In the genomic region with DNA sequence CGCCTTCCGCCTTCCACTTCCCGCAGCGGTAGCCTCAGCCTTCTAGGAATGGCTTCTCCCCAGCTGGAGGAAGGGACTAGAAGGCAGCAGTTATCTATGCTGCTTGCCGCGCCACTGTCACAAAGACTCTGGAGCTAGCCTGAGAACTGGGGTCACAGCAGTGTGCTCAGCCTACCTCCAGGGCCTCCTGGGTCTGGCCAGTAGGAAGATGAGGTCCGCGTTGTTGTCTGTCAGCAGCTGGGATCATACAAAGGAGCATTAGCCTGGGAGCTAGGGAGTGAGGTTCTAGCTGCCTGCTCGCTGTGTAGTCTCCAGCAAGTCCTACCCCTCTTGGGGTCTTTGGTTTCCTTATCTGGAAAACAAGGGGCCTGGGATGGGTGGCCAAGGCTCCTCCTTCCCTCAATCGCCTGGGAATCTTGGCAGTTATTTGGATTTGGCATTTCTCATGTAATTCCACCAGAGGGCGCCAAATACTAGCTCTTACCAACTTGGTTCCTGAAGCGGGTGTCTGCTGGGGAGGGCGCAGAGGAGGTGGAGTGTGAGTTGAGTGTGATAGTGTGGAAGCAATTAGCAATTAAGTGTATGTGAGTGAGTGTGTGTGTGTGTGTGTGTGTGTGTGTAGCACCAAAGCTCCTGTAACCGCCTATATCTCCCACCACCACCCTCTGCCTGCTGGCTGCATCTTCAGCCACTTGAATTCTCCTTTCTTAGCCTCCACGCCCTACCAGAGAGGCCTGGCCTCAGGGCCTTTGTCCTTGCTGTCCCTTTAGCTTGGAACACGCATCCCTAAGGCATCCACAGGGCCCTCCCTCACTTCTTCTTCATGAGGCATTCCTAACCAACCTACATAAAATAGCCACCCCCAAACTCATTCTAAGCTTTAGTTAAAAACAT, we compare ENCODE assay signal across 8 cellular contexts.
DNase-seq lines count a peak whose midpoint lies in the region; ATAC-seq and TF ChIP-seq lines count a peak whose summit lies in the region.

No MANE protein-coding gene starts in this region.

- H3K4me3 ChIP-seq in NT2/D1 (ENCODE audit: insufficient read length, low read depth), result no peak overlapping the region
- no peak overlapping the region for H3K4me3 ChIP-seq in fibroblast of villous mesenchyme (ENCODE audit: low read depth, low read length)
- H3K4me3 ChIP-seq in neuronal stem cell (ENCODE audit: low read length in 2 of 2), result no peak overlapping the region
- H3K4me3 ChIP-seq in vagina, result no peak overlapping the region

- H3K4me3 Mint-ChIP-seq in activated T-helper 17 cell treated with anti-CD3 and anti-CD28 coated beads, Interleukin-2, amount 50 U/mL, for 72 hours, result no peak overlapping the region

- H3K36me3 ChIP-seq in NT2/D1 (ENCODE audit: insufficient read depth, insufficient read length, low read length) (no peaks in the 10 kb centered on the region), neuronal stem cell (replicated peaks in 1 of 2; ENCODE audit: control insufficient read depth in 2 of 2, insufficient read depth in 2 of 2, low read length in 2 of 2) (no peaks in the 10 kb centered on the region), vagina (no peaks in the 10 kb centered on the region)

- no peak overlapping the region for H3K14ac ChIP-seq in neuronal stem cell (ENCODE audit: low read length)

- no peaks in the 10 kb centered on the region for H3K79me1 ChIP-seq in neuronal stem cell (ENCODE audit: low read depth, low read length)

- WGBS in neuronal stem cell (ENCODE audit: extremely low coverage in 2 of 2, insufficient read length in 2 of 2, insufficient replicate concordance in 1 of 2), 2 donors, result no CpG with 5 or more reads among the region's 16 CpGs

- H3K4ac ChIP-seq in neuronal stem cell (ENCODE audit: low read length), result no peak overlapping the region

- H3K27me3 Mint-ChIP-seq in activated T-helper 17 cell treated with anti-CD3 and anti-CD28 coated beads, Interleukin-2, amount 50 U/mL, for 72 hours, result peaks cover 18% of the 10 kb centered on the region

- peaks cover 6% of the 10 kb centered on the region for H3K4me1 Mint-ChIP-seq in activated T-helper 17 cell treated with anti-CD3 and anti-CD28 coated beads, Interleukin-2, amount 50 U/mL, for 72 hours

- DNase-seq in activated CD4-positive, alpha-beta T cell treated with anti-CD3 and anti-CD28 coated beads for 24 hours (ENCODE audit: low read depth in 2 of 2), result peak; percentile 17 to 26
- no peak for DNase-seq in activated CD4-positive, alpha-beta T cell treated with anti-CD3 and anti-CD28 coated beads for 1 hour
- DNase-seq in HT1080 (ENCODE audit: low read depth), result peak; percentile 58
- peak; percentile 57 for DNase-seq in NT2/D1 (ENCODE audit: low read depth, low spot score)
- DNase-seq in fibroblast of villous mesenchyme (ENCODE audit: low read depth), result peak; percentile 67
- DNase-seq in neuronal stem cell (ENCODE audit: low spot score), result peak; percentile 78
- no peak for DNase-seq in vagina (ENCODE audit: extremely low spot score in 2 of 2)

- H3K36me3 Mint-ChIP-seq in activated T-helper 17 cell treated with anti-CD3 and anti-CD28 coated beads, Interleukin-2, amount 50 U/mL, for 72 hours (ENCODE audit: low read depth), result no peaks in the 10 kb centered on the region

- H4K91ac ChIP-seq in neuronal stem cell (ENCODE audit: low read depth, low read length, poor library complexity), result no peak overlapping the region

- no peaks in the 10 kb centered on the region for H3K9me3 Mint-ChIP-seq in activated T-helper 17 cell treated with anti-CD3 and anti-CD28 coated beads, Interleukin-2, amount 50 U/mL, for 72 hours

- H4K8ac ChIP-seq in neuronal stem cell (ENCODE audit: low read depth, low read length), result no peak overlapping the region

- H3K23ac ChIP-seq in neuronal stem cell (ENCODE audit: low read depth, low read length, poor library complexity), result no peak overlapping the region

- H3K27me3 ChIP-seq in NT2/D1 (ENCODE audit: insufficient read depth, insufficient read length), result no peaks in the 10 kb centered on the region
- H3K27me3 ChIP-seq in neuronal stem cell (ENCODE audit: control insufficient read depth in 3 of 3, insufficient read depth in 3 of 3, low read depth in 1 of 3, low read length in 3 of 3), result no peaks in the 10 kb centered on the region
- no peaks in the 10 kb centered on the region for H3K27me3 ChIP-seq in vagina

- H2BK12ac ChIP-seq in neuronal stem cell (ENCODE audit: low read length), result peak overlapping the region; percentile 25

- H2AFZ ChIP-seq in neuronal stem cell (ENCODE audit: low read length), result no peak overlapping the region

- no peak overlapping the region for H3K9ac ChIP-seq in NT2/D1 (ENCODE audit: insufficient read length, low read depth)
- no peak overlapping the region for H3K9ac ChIP-seq in neuronal stem cell (ENCODE audit: low read depth, low read length, poor library complexity)

- intact Hi-C loops in vagina (cut with DNase I), result loop anchor here (5.0 kb wide), 1 partner anchor 125 kb away; no protein-coding TSS in a partner anchor

- H3K4me1 ChIP-seq in NT2/D1 (ENCODE audit: insufficient read depth, insufficient read length), result peaks cover 4% of the 10 kb centered on the region
- peaks cover 0 to 9% of the 10 kb centered on the region in 2 donors for H3K4me1 ChIP-seq in neuronal stem cell (ENCODE audit: control insufficient read depth in 2 of 2, insufficient read depth in 1 of 2, low read depth in 1 of 2, low read length in 2 of 2)
- H3K4me1 ChIP-seq in vagina, result no peaks in the 10 kb centered on the region

- peak; percentile 48 for ATAC-seq in activated T-helper 17 cell treated with anti-CD3 and anti-CD28 coated beads, Interleukin-2, amount 50 U/mL, for 72 hours (replicated peaks)

- TF ChIP-seq CTCF in fibroblast of villous mesenchyme (IDR thresholded peaks at IDR 0.05; ENCODE audit: insufficient read depth, low read depth, low read length), result peak; percentile 77
- TF ChIP-seq CTCF in vagina (IDR thresholded peaks at IDR 0.05), result peak; percentile 73 to 83 (median 82)

- TF ChIP-seq POLR2A in vagina (IDR thresholded peaks at IDR 0.05), result no peak

- H3K27ac Mint-ChIP-seq in activated T-helper 17 cell treated with anti-CD3 and anti-CD28 coated beads, Interleukin-2, amount 50 U/mL, for 72 hours, result no peak overlapping the region

- H3K4me2 ChIP-seq in neuronal stem cell (ENCODE audit: insufficient read depth, low read length, poor library complexity, severe bottlenecking), result no peak overlapping the region

- H3K18ac ChIP-seq in neuronal stem cell (ENCODE audit: low read length), result peak overlapping the region; percentile 6

- H3K9me3 ChIP-seq in NT2/D1 (ENCODE audit: insufficient read depth, low read length), result peaks cover 16% of the 10 kb centered on the region; the same call in 1 of the 2 replicates
- peaks cover 0 to 7% of the 10 kb centered on the region in 2 donors for H3K9me3 ChIP-seq in neuronal stem cell (replicated peaks in 1 of 2; ENCODE audit: control insufficient read depth in 2 of 2, insufficient read depth in 1 of 2, low read depth in 1 of 2, low read length in 2 of 2)
- H3K9me3 ChIP-seq in vagina, result no peaks in the 10 kb centered on the region

- no peak overlapping the region for H2BK15ac ChIP-seq in neuronal stem cell (ENCODE audit: low read length)

- H3K27ac ChIP-seq in neuronal stem cell (replicated peaks; ENCODE audit: low read length) (no peak overlapping the region), vagina (no peak overlapping the region)

- H2AK5ac ChIP-seq in neuronal stem cell (ENCODE audit: low read depth, low read length), result no peak overlapping the region

- no peak overlapping the region for H2BK5ac ChIP-seq in neuronal stem cell (ENCODE audit: low read length)

- no peak overlapping the region for H2BK120ac ChIP-seq in neuronal stem cell (ENCODE audit: low read depth, low read length)

Comparison
In these comparisons a context has a peak if more than half of its experiments do, and no peak if none do; other contexts are left out.
1. DNase-seq: peak in activated CD4-positive, alpha-beta T cell treated with anti-CD3 and anti-CD28 coated beads for 24 hours (2 of 2), HT1080 (single experiment), NT2/D1 (single experiment), fibroblast of villous mesenchyme (single experiment) and neuronal stem cell (single experiment); none in activated CD4-positive, alpha-beta T cell treated with anti-CD3 and anti-CD28 coated beads for 1 hour (single experiment) and vagina (0 of 2).